Comparison of ENCODE assay signal across 17 cellular contexts in the genomic region with DNA sequence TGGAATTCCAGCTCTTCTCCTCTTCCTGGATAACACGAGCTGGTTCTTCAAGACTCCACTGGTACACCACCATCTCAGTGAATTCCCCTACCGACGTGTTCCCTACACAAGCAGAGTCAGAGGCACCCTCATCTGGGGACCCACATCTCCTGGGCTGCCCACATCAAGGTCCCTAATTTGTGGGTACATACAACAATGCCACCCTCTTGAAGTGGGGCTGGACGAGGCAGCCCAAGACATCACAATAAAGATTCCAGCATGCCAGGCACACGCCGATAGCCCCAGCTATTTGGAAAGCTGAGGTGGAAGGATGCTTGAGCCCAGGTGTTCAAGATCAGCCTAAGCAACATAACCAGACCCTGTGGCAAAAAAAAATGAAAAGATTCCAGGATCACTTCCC.
DNase-seq lines count a peak whose midpoint lies in the region; ATAC-seq and TF ChIP-seq lines count a peak whose summit lies in the region.
"Had no signal": no experiment of that assay in that cellular context is flagged by ENCODE, and none has a peak within 500 bp of the region (broad histone marks: within the 10 kb centered on the region; RNA-seq: fewer than 3 reads in every experiment).

No MANE protein-coding gene starts in this region.

- intact Hi-C loops in natural killer cell (cut with micrococcal nuclease) (no loop called here), posterior vena cava (cut with DNase I) (no loop called here)

- ATAC-seq in natural killer cell treated with Interleukin-12 subunit alpha and Interleukin-12 subunit beta and Interleukin-15 and Interleukin-18, amount 100 ng/mL, for 72 hours: peak in 1 of 2 donors; percentile 29
- ATAC-seq in natural killer cell: no peak
- ATAC-seq in stimulated activated naive CD8-positive, alpha-beta T cell treated with anti-CD3 and anti-CD28 coated beads, Interleukin-15, amount 100 ng/mL, for 72 hours: no peak
- ATAC-seq: GM23338, HCT116 had no signal

- no peak overlapping the region for H3K27ac Mint-ChIP-seq in natural killer cell treated with Interleukin-12 subunit alpha and Interleukin-12 subunit beta and Interleukin-15 and Interleukin-18, amount 100 ng/mL, for 72 hours
- no peak overlapping the region for H3K27ac Mint-ChIP-seq in natural killer cell
- H3K27ac Mint-ChIP-seq in stimulated activated naive CD8-positive, alpha-beta T cell treated with anti-CD3 and anti-CD28 coated beads, Interleukin-15, amount 100 ng/mL, for 72 hours: no peak overlapping the region
- H3K27ac Mint-ChIP-seq: CD4-positive, alpha-beta memory T cell; GM23338; H9 had no signal

- no peak overlapping the region for H3K4me3 Mint-ChIP-seq in natural killer cell treated with Interleukin-12 subunit alpha and Interleukin-12 subunit beta and Interleukin-15 and Interleukin-18, amount 100 ng/mL, for 72 hours
- H3K4me3 Mint-ChIP-seq in natural killer cell: no peak overlapping the region
- no peak overlapping the region for H3K4me3 Mint-ChIP-seq in stimulated activated naive CD8-positive, alpha-beta T cell treated with anti-CD3 and anti-CD28 coated beads, Interleukin-15, amount 100 ng/mL, for 72 hours
- H3K4me3 Mint-ChIP-seq: CD4-positive, alpha-beta memory T cell; GM23338; H9 had no signal

- peak; percentile 30 for DNase-seq in activated effector memory CD4-positive, alpha-beta T cell treated with anti-CD3 and anti-CD28 coated beads, Interleukin-2, amount 50 U/mL, for 16 hours
- DNase-seq in activated effector memory CD4-positive, alpha-beta T cell treated with Interleukin-2 at 50 U/mL for 16 hours: no peak
- peak; percentile 55 for DNase-seq in natural killer cell treated with Interleukin-12 subunit alpha and Interleukin-12 subunit beta and Interleukin-15 and Interleukin-18, amount 100 ng/mL, for 72 hours (ENCODE audit: low spot score)
- DNase-seq in natural killer cell (no peak), posterior vena cava (ENCODE audit: low spot score) (peak; percentile 56), NCI-H1436 (lab: John Stamatoyannopoulos, UW) (no peak)
- DNase-seq in stimulated activated naive CD8-positive, alpha-beta T cell treated with anti-CD3 and anti-CD28 coated beads, Interleukin-15, amount 100 ng/mL, for 72 hours: no peak
- DNase-seq: C1 segment of cervical spinal cord; Calu3; CD4-positive, alpha-beta memory T cell; COR-L47; DMS53; DMS79 treated with DMSO at 0.1 percent for 48 hours; GF-D8 had no signal

- no peak for TF ChIP-seq CTCF in natural killer cell (IDR thresholded peaks at IDR 0.05)

- H3K9me3 Mint-ChIP-seq in natural killer cell treated with Interleukin-12 subunit alpha and Interleukin-12 subunit beta and Interleukin-15 and Interleukin-18, amount 100 ng/mL, for 72 hours: no peaks in the 10 kb centered on the region
- H3K9me3 Mint-ChIP-seq in natural killer cell: peaks cover 3 to 4% of the 10 kb centered on the region in 2 donors
- H3K9me3 Mint-ChIP-seq in stimulated activated naive CD8-positive, alpha-beta T cell treated with anti-CD3 and anti-CD28 coated beads, Interleukin-15, amount 100 ng/mL, for 72 hours: peaks cover 6% of the 10 kb centered on the region in 2 donors

- H3K4me1 Mint-ChIP-seq in natural killer cell treated with Interleukin-12 subunit alpha and Interleukin-12 subunit beta and Interleukin-15 and Interleukin-18, amount 100 ng/mL, for 72 hours (ENCODE audit: low read depth in 2 of 2): no peaks in the 10 kb centered on the region
- H3K4me1 Mint-ChIP-seq in natural killer cell: no peaks in the 10 kb centered on the region
- H3K4me1 Mint-ChIP-seq in stimulated activated naive CD8-positive, alpha-beta T cell treated with anti-CD3 and anti-CD28 coated beads, Interleukin-15, amount 100 ng/mL, for 72 hours: no peaks in the 10 kb centered on the region
- H3K4me1 Mint-ChIP-seq: CD4-positive, alpha-beta memory T cell had no signal

- H3K36me3 Mint-ChIP-seq in natural killer cell treated with Interleukin-12 subunit alpha and Interleukin-12 subunit beta and Interleukin-15 and Interleukin-18, amount 100 ng/mL, for 72 hours: peaks cover 5% of the 10 kb centered on the region
- H3K36me3 Mint-ChIP-seq in natural killer cell: no peaks in the 10 kb centered on the region
- H3K36me3 Mint-ChIP-seq: CD4-positive, alpha-beta memory T cell had no signal

- H3K27me3 Mint-ChIP-seq in natural killer cell treated with Interleukin-12 subunit alpha and Interleukin-12 subunit beta and Interleukin-15 and Interleukin-18, amount 100 ng/mL, for 72 hours: peaks cover 24 to 25% of the 10 kb centered on the region in 2 donors
- peaks cover 9 to 38% of the 10 kb centered on the region in 2 donors for H3K27me3 Mint-ChIP-seq in natural killer cell (ENCODE audit: low read depth in 2 of 2)
- H3K27me3 Mint-ChIP-seq in stimulated activated naive CD8-positive, alpha-beta T cell treated with anti-CD3 and anti-CD28 coated beads, Interleukin-15, amount 100 ng/mL, for 72 hours: peaks cover 42% of the 10 kb centered on the region

Comparison
In these comparisons a context has a peak if more than half of its experiments do, and no peak if none do; other contexts are left out.
1. DNase-seq: peak in activated effector memory CD4-positive, alpha-beta T cell treated with anti-CD3 and anti-CD28 coated beads, Interleukin-2, amount 50 U/mL, for 16 hours (single experiment), natural killer cell treated with Interleukin-12 subunit alpha and Interleukin-12 subunit beta and Interleukin-15 and Interleukin-18, amount 100 ng/mL, for 72 hours (single experiment) and posterior vena cava (single experiment); none in activated effector memory CD4-positive, alpha-beta T cell treated with Interleukin-2 at 50 U/mL for 16 hours (single experiment), natural killer cell (single experiment), stimulated activated naive CD8-positive, alpha-beta T cell treated with anti-CD3 and anti-CD28 coated beads, Interleukin-15, amount 100 ng/mL, for 72 hours (0 of 2) and NCI-H1436 (single experiment).